Comparison of ENCODE assay signal across 12 cellular contexts in the genomic region with DNA sequence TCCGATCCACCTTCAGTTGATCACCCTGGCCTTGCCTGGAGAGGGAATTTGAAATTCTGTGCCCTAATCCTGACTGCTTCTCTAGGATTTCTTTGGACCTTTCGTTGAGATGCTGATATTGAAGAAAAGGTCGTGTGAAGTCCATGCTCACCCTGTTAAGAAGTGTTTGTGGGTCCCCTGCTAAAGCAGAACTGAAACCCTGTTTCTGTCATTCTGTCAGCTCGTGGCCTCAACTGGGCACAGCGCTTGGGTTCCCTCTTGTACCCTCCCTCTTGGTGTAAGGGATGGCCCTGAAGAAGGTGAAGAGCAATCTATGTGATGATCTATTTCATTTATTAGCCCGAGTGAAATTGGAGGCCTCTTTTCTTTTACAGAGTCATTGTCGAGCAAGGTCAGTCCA. TPM values are rescaled to one million over a fixed set of nuclear protein-coding genes. Genes with fewer than 3 reads are reported as not detected.
DNase-seq lines count a peak whose midpoint lies in the region; ATAC-seq and TF ChIP-seq lines count a peak whose summit lies in the region.
"Had no signal": no experiment of that assay in that cellular context is flagged by ENCODE, and none has a peak within 500 bp of the region (broad histone marks: within the 10 kb centered on the region; RNA-seq: fewer than 3 reads in every experiment).

No MANE protein-coding gene starts in this region.

- no peaks in the 10 kb centered on the region for H3K9me3 ChIP-seq in transverse colon

- no peak for TF ChIP-seq EP300 in transverse colon (IDR thresholded peaks at IDR 0.05; ENCODE audit: low read depth)

- no peaks in the 10 kb centered on the region for H3K36me3 ChIP-seq in transverse colon

- TF ChIP-seq POLR2A in transverse colon (IDR thresholded peaks at IDR 0.05) = no peak

- WGBS in transverse colon (ENCODE audit: low coverage in 1 of 2), 2 donors = 66 to 82% methylated on average over 4 to 7 of the region's 7 CpGs

- peak overlapping the region in 3 of 4 donors; percentile 36 to 63 (median 60) for H3K27ac ChIP-seq in transverse colon
- H3K27ac ChIP-seq: KMS-11 had no signal

- H3K4me1 ChIP-seq in transverse colon = peaks cover 0 to 41% (median 20%) of the 10 kb centered on the region in 4 donors

- H3K27me3 ChIP-seq in transverse colon = no peaks in the 10 kb centered on the region

- TF ChIP-seq CTCF in transverse colon (IDR thresholded peaks at IDR 0.05) = no peak

- ATAC-seq in GM18907 (IDR thresholded peaks at IDR 0.05; ENCODE audit: unreplicated experiment) (peak; percentile 82), HG02852 (IDR thresholded peaks at IDR 0.05; ENCODE audit: unreplicated experiment) (peak; percentile 81)

- in situ Hi-C loops in transverse colon (cut with MboI; ENCODE audit: low pct_ligation_motif_present in 1 of 4, low pct_unique_long_range_greater_than_20kb in 1 of 4, low sequenced_read_pairs in 3 of 4) = no loop called here

- peak; percentile 83 for DNase-seq in RPMI8226
- no peak for DNase-seq in transverse colon
- DNase-seq in activated CD4-positive, alpha-beta T cell treated with anti-CD3 and anti-CD28 coated beads for 1 hour = no peak
- DNase-seq in NCI-H748 (lab: John Stamatoyannopoulos, UW; ENCODE audit: unreplicated experiment) = no peak
- DNase-seq in NCI-H1105 treated with DMSO at 0.1 percent for 48 hours (lab: John Stamatoyannopoulos, UW) = no peak
- DNase-seq: activated CD8-positive, alpha-beta memory T cell treated with anti-CD3 and anti-CD28 coated beads for 24 hours; midbrain; stimulated activated CD4-positive, alpha-beta T cell treated with anti-CD3 and anti-CD28 coated beads, Interleukin-4, amount 100 ng/mL, for 24 hours had no signal

- intact Hi-C loops in transverse colon (cut with DNase I; ENCODE audit: low total_unique reads) = no loop called here

- H3K4me3 ChIP-seq in transverse colon = no peak overlapping the region

RNA-seq across cellular contexts. Expression of a gene that starts 55.9 kb away (rescaled TPM):
- total RNA-seq in transverse colon = 10 to 100 TPM; 10.1 to 34.8 (median 16.8) TPM
- total RNA-seq: T-helper 2 cell treated with Interferon-gamma antibody and Interleukin-4, amounts not matched to agents 100 ng/mL and 5 ng/mL, for 36 hours had no signal
